26 cellular contexts compared by ENCODE assay signal in genomic region chr13:23271331-23271730, GRCh38.
"Had no signal": no experiment of that assay in that cellular context is flagged by ENCODE, and none has a peak within 500 bp of the region (broad histone marks: within the 10 kb centered on the region; RNA-seq: fewer than 3 reads in every experiment).

No MANE protein-coding gene starts in this region.

- H3K4me3 ChIP-seq: stomach, suprapubic skin, testis, thoracic aorta, thyroid gland, tibial artery, tibial nerve, transverse colon, upper lobe of left lung, upper lobe of right lung, uterus, vagina had no signal

- DNase-seq: stimulated activated CD4-positive, alpha-beta T cell treated with anti-CD3 and anti-CD28 coated beads, Interleukin-2, amount 100 ng/mL, for 48 hours; stimulated activated CD4-positive, alpha-beta T cell treated with anti-CD3 and anti-CD28 coated beads, Interleukin-4, amount 100 ng/mL, for 1 hour; stimulated activated CD4-positive, alpha-beta T cell treated with anti-CD3 and anti-CD28 coated beads, Interleukin-4, amount 100 ng/mL, for 24 hours; stimulated activated CD4-positive, alpha-beta T cell treated with anti-CD3 and anti-CD28 coated beads, Interleukin-4, amount 100 ng/mL, for 4 hours; stimulated activated CD8-positive, alpha-beta memory T cell treated with anti-CD3 and anti-CD28 coated beads, Interleukin-4, amount 100 ng/mL, for 48 hours; stimulated activated naive B cell treated with anti-CD40 and anti-IgM and Interleukin-4, amounts not matched to agents 10 μg/mL and 1 μg/mL and 100 μg/mL, for 72 hours; stimulated activated naive CD4-positive, alpha-beta T cell; stimulated activated naive CD4-positive, alpha-beta T cell treated with Interleukin-2 at 50 U/mL for 16 hours; stimulated activated naive CD8-positive, alpha-beta T cell treated with anti-CD3 and anti-CD28 coated beads, Interleukin-15, amount 100 ng/mL, for 72 hours; stomach; substantia nigra; testis; thyroid gland; tibial artery; transverse colon; trophoblast cell; upper lobe of left lung; upper lobe of right lung; uterus had no signal

- H3K4me1 ChIP-seq: stomach, suprapubic skin, testis, thyroid gland, tibial artery, tibial nerve, transverse colon, upper lobe of left lung, upper lobe of right lung, uterus, vagina had no signal

- FAIRE-seq: urothelium cell line had no signal

- H3K36me3 ChIP-seq: stomach, suprapubic skin, thoracic aorta, thyroid gland, tibial artery, tibial nerve, transverse colon, upper lobe of left lung, upper lobe of right lung, uterus, vagina had no signal

- H3K27ac ChIP-seq: stomach, suprapubic skin, testis, thoracic aorta, thyroid gland, tibial artery, tibial nerve, transverse colon, upper lobe of left lung, upper lobe of right lung, uterus, vagina had no signal

- ATAC-seq: stimulated activated effector memory CD8-positive, alpha-beta T cell treated with anti-CD3 and anti-CD28 coated beads, Interleukin-12 subunit alpha, Interleukin-12 subunit beta, amount 100 ng/mL, for 72 hours; stimulated activated memory B cell treated with anti-CD40 and anti-IgM and Interleukin-4, amounts not matched to agents 10 μg/mL and 1 μg/mL and 100 μg/mL, for 72 hours; stimulated activated naive B cell treated with anti-CD40 and anti-IgM and Interleukin-4, amounts not matched to agents 10 μg/mL and 1 μg/mL and 100 μg/mL, for 72 hours; stimulated activated naive CD8-positive, alpha-beta T cell treated with anti-CD3 and anti-CD28 coated beads, Interleukin-15, amount 100 ng/mL, for 72 hours; upper lobe of right lung had no signal

- H3K27me3 ChIP-seq: stomach, suprapubic skin, testis, thyroid gland, tibial artery, tibial nerve, transverse colon, upper lobe of left lung, upper lobe of right lung, uterus, vagina had no signal
